In genomic region chr21:33587792-33588484, GRCh38 we compare ENCODE assay signal across 8 cellular contexts. TPM values are rescaled to one million over a fixed set of nuclear protein-coding genes. Genes with fewer than 3 reads are reported as not detected.
DNase-seq lines count a peak whose midpoint lies in the region; ATAC-seq and TF ChIP-seq lines count a peak whose summit lies in the region.

No MANE protein-coding gene starts in this region.

- peak overlapping the region; percentile 52 for H2AK5ac ChIP-seq in trophoblast cell (ENCODE audit: low read length)

- H3K4me3 Mint-ChIP-seq in activated naive CD8-positive, alpha-beta T cell treated with anti-CD3 and anti-CD28 coated beads for 36 hours: peak overlapping the region; percentile 92

- H3K4me3 ChIP-seq in AG04449 (ENCODE audit: low read depth, low read length) (peak overlapping the region; percentile 82), heart left ventricle (peak overlapping the region; percentile 64 to 94 (median 84)), trophoblast cell (ENCODE audit: low read depth, low read length) (peak overlapping the region; percentile 89)

- no peaks in the 10 kb centered on the region for H3K27me3 Mint-ChIP-seq in activated naive CD8-positive, alpha-beta T cell treated with anti-CD3 and anti-CD28 coated beads for 36 hours

- H3K4me1 Mint-ChIP-seq in activated naive CD8-positive, alpha-beta T cell treated with anti-CD3 and anti-CD28 coated beads for 36 hours: peaks cover 16% of the 10 kb centered on the region

- no peak for TF ChIP-seq POLR2A in heart left ventricle (IDR thresholded peaks at IDR 0.05)

- peak overlapping the region; percentile 65 for H3K14ac ChIP-seq in trophoblast cell (ENCODE audit: low read length)

- POLR2A ChIA-PET in AG04449 (lab: Yijun Ruan, JAX): interaction anchor here (0.7 to 1.7 kb wide), 4 partner anchors 14 to 307 kb away, joined by 3 to 7 read pairs (median 4); partner anchors contain the start of genes IFNAR1 and SON

- peak overlapping the region; percentile 80 for H3K4ac ChIP-seq in trophoblast cell (ENCODE audit: low read depth, low read length)

- peaks cover 8% of the 10 kb centered on the region for H3K79me2 ChIP-seq in trophoblast cell (ENCODE audit: control insufficient read depth, insufficient read depth, low read length, poor library complexity)

- H2AFZ ChIP-seq in trophoblast cell (ENCODE audit: insufficient read depth, low read length, poor library complexity): peak overlapping the region; percentile 77

- H4K91ac ChIP-seq in trophoblast cell (ENCODE audit: low read depth, low read length): peak overlapping the region; percentile 90

- ATAC-seq in HG02571 (IDR thresholded peaks at IDR 0.05; ENCODE audit: unreplicated experiment) (peak; percentile 29), heart left ventricle (peak in 2 of 4 donors; percentile 16 to 36)

- peak overlapping the region; percentile 79 for H3K27ac Mint-ChIP-seq in activated naive CD8-positive, alpha-beta T cell treated with anti-CD3 and anti-CD28 coated beads for 36 hours

- peak overlapping the region; percentile 69 for H3K18ac ChIP-seq in trophoblast cell (ENCODE audit: low read length)

- no peaks in the 10 kb centered on the region for H3K9me3 Mint-ChIP-seq in activated naive CD8-positive, alpha-beta T cell treated with anti-CD3 and anti-CD28 coated beads for 36 hours

- H3K4me1 ChIP-seq in heart left ventricle: peaks cover 0 to 21% (median 10%) of the 10 kb centered on the region in 12 donors
- H3K4me1 ChIP-seq in trophoblast cell (ENCODE audit: control insufficient read depth in 1 of 2, insufficient read depth in 2 of 2, low read length in 2 of 2): peaks cover 0 to 3% of the 10 kb centered on the region in 2 experiments

- H2BK12ac ChIP-seq in trophoblast cell (ENCODE audit: low read length): no peak overlapping the region

- H3K79me1 ChIP-seq in trophoblast cell (ENCODE audit: low read length): peaks cover 13% of the 10 kb centered on the region

- H4K12ac ChIP-seq in trophoblast cell (ENCODE audit: low read depth, low read length): peak overlapping the region; percentile 62

- peak overlapping the region; percentile 92 for H3K4me2 ChIP-seq in trophoblast cell (ENCODE audit: low read length)

- H3K27ac ChIP-seq in heart left ventricle (peak overlapping the region; percentile 20 to 92 (median 86)), trophoblast cell (ENCODE audit: low read depth, low read length) (peak overlapping the region; percentile 79)

- H2BK120ac ChIP-seq in trophoblast cell (ENCODE audit: insufficient read depth, low read length, poor library complexity): peak overlapping the region; percentile 29

- H3K36me3 ChIP-seq in heart left ventricle: peaks cover 0 to 16% (median 3%) of the 10 kb centered on the region in 9 donors
- peaks cover 0 to 6% of the 10 kb centered on the region in 2 experiments for H3K36me3 ChIP-seq in trophoblast cell (ENCODE audit: control insufficient read depth in 1 of 2, insufficient read depth in 2 of 2, low read length in 2 of 2)

- H2BK5ac ChIP-seq in trophoblast cell (ENCODE audit: low read depth, low read length, poor library complexity): peak overlapping the region; percentile 58

- H3K23ac ChIP-seq in trophoblast cell (ENCODE audit: low read length): no peak overlapping the region

- H3K9me3 ChIP-seq in heart left ventricle: no peaks in the 10 kb centered on the region
- no peaks in the 10 kb centered on the region for H3K9me3 ChIP-seq in trophoblast cell (ENCODE audit: insufficient read depth, low read depth, low read length)

- 2 to 9% (median 3%) methylated on average over 14 to 57 of the region's 57 CpGs for WGBS in heart left ventricle, 4 donors
- WGBS in trophoblast cell (ENCODE audit: extremely low coverage, insufficient coverage, insufficient read length): no CpG with 5 or more reads among the region's 57 CpGs

- peak overlapping the region; percentile 89 for H3K9ac ChIP-seq in trophoblast cell (ENCODE audit: low read length)

- peak overlapping the region; percentile 88 for H4K8ac ChIP-seq in trophoblast cell (ENCODE audit: low read depth, low read length)

- no peak for TF ChIP-seq CTCF in AG04449 (IDR thresholded peaks at IDR 0.05; ENCODE audit: insufficient read depth, low read length, missing control alignments)
- TF ChIP-seq CTCF in heart left ventricle (IDR thresholded peaks at IDR 0.05): peak in 1 of 12 donors; percentile 37

- peaks cover 23% of the 10 kb centered on the region for H3K36me3 Mint-ChIP-seq in activated naive CD8-positive, alpha-beta T cell treated with anti-CD3 and anti-CD28 coated beads for 36 hours

- CTCF ChIA-PET in AG04449 (lab: Yijun Ruan, JAX): interaction anchor here (0.6 to 5.9 kb wide), 6 partner anchors 14 to 307 kb away, joined by 3 to 72 read pairs (median 4); no protein-coding TSS in a partner anchor

- DNase-seq in AG04449 (ENCODE audit: low read depth, low spot score): no peak
- peak; percentile 11 for DNase-seq in GF-D8 (lab: John Stamatoyannopoulos, UW)
- peak; percentile 28 for DNase-seq in NCI-H1092 (lab: John Stamatoyannopoulos, UW)
- DNase-seq in activated naive CD8-positive, alpha-beta T cell treated with anti-CD3 and anti-CD28 coated beads for 36 hours: no peak
- DNase-seq in heart left ventricle: peak in 4 of 5 donors; percentile 29 to 50 (median 44)
- peak; percentile 1 to 41 for DNase-seq in trophoblast cell
- no peak for DNase-seq in pons (ENCODE audit: low spot score)

- intact Hi-C loops in heart left ventricle (cut with DNase I): loop anchor here in 4 of 10 donors (2.0 to 5.0 kb wide), 2 partner anchors 45 to 46 kb away; partner anchors contain the start of genes GART (in 4 of the 4) and SON (in 4 of the 4)

- no peaks in the 10 kb centered on the region for H3K27me3 ChIP-seq in heart left ventricle
- no peaks in the 10 kb centered on the region for H3K27me3 ChIP-seq in trophoblast cell (ENCODE audit: insufficient read depth, low read length)

RNA-seq across cellular contexts. Expression of gene DONSON, which starts 0.5 kb away (rescaled TPM):
- total RNA-seq in activated naive CD8-positive, alpha-beta T cell treated with anti-CD3 and anti-CD28 coated beads for 36 hours: 10 to 100 TPM; 38.7 to 41.9 TPM
- total RNA-seq in heart left ventricle: 1 to 10 TPM; 4.0 to 9.3 (median 5.4) TPM
- polyA plus RNA-seq in heart left ventricle: 10 to 100 TPM in 1 of 2 donors, 1 to 10 TPM in 1; 5.8 to 18.6 TPM
- 34.0 and 34.1 TPM in 2 replicates for polyA plus RNA-seq in trophoblast cell (2013)

RNA-seq across cellular contexts. Expression of gene SON, which starts 45.1 kb away (rescaled TPM):
- 100 to 1,000 TPM; 283 to 328 TPM for total RNA-seq in activated naive CD8-positive, alpha-beta T cell treated with anti-CD3 and anti-CD28 coated beads for 36 hours
- total RNA-seq in heart left ventricle: 100 to 1,000 TPM in 8 of 9 donors, 10 to 100 TPM in 1; 90.7 to 201 (median 134) TPM
- polyA plus RNA-seq in heart left ventricle: 10 to 100 TPM; 78.0 to 99.6 TPM
- polyA plus RNA-seq in trophoblast cell (2013): 138 and 139 TPM in 2 replicates

RNA-seq across cellular contexts. Expression of gene GART, which starts 46.0 kb away (rescaled TPM):
- total RNA-seq in activated naive CD8-positive, alpha-beta T cell treated with anti-CD3 and anti-CD28 coated beads for 36 hours: 100 to 1,000 TPM; 259 to 265 TPM
- total RNA-seq in heart left ventricle: 10 to 100 TPM; 35.7 to 53.1 (median 40.7) TPM
- 10 to 100 TPM in 1 of 2 donors, 1 to 10 TPM in 1; 9.0 to 48.6 TPM for polyA plus RNA-seq in heart left ventricle
- 56.6 and 56.7 TPM in 2 replicates for polyA plus RNA-seq in trophoblast cell (2013)

RNA-seq across cellular contexts. Expression of gene CRYZL1, which starts 53.6 kb away (rescaled TPM):
- 10 to 100 TPM; 22.7 to 29.6 TPM for total RNA-seq in activated naive CD8-positive, alpha-beta T cell treated with anti-CD3 and anti-CD28 coated beads for 36 hours
- 10 to 100 TPM; 15.2 to 33.8 (median 25.3) TPM for total RNA-seq in heart left ventricle
- polyA plus RNA-seq in heart left ventricle: 10 to 100 TPM; 17.0 to 17.7 TPM
- polyA plus RNA-seq in trophoblast cell (2013): 20.4 and 21.1 TPM in 2 replicates

RNA-seq across cellular contexts. Expression of gene ITSN1, which starts 54.4 kb away (rescaled TPM):
- 1 to 10 TPM; 3.6 to 6.6 TPM for total RNA-seq in activated naive CD8-positive, alpha-beta T cell treated with anti-CD3 and anti-CD28 coated beads for 36 hours
- 10 to 100 TPM; 22.8 to 51.5 (median 42.3) TPM for total RNA-seq in heart left ventricle
- polyA plus RNA-seq in heart left ventricle: 10 to 100 TPM; 17.2 to 25.9 TPM
- polyA plus RNA-seq in trophoblast cell (2013): 121 and 122 TPM in 2 replicates

Comparison
In these comparisons a context has a peak if more than half of its experiments do, and no peak if none do; other contexts are left out.
1. DNase-seq: peak in GF-D8 (single experiment), NCI-H1092 (single experiment), heart left ventricle (4 of 5) and trophoblast cell (2 of 2); none in AG04449 (single experiment), activated naive CD8-positive, alpha-beta T cell treated with anti-CD3 and anti-CD28 coated beads for 36 hours (single experiment) and pons (single experiment).
2. RNA of gene GART, which starts 46.0 kb away (total RNA-seq): 259 to 265 TPM in activated naive CD8-positive, alpha-beta T cell treated with anti-CD3 and anti-CD28 coated beads for 36 hours; 35.7 to 53.1 TPM in heart left ventricle; every median in the first group is over 4 times any median in the second.
3. Peak in every context shown above with its lines, with median percentiles within 50 percentile points of each other: H3K4me3 ChIP-seq.